ENCODE assay signal across 8 cellular contexts in genomic region chr1:246725191-246725590, GRCh38. TPM values are rescaled to one million over a fixed set of nuclear protein-coding genes. Genes with fewer than 3 reads are reported as not detected.
DNase-seq lines count a peak whose midpoint lies in the region; ATAC-seq, FAIRE-seq and TF ChIP-seq lines count a peak whose summit lies in the region.

No MANE protein-coding gene starts in this region.

- peak overlapping the region; percentile 61 for H3K4me3 ChIP-seq in Caco-2 (ENCODE audit: low read depth, low read length)
- H3K4me3 ChIP-seq in H1 (ENCODE audit: extremely low read depth in 1 of 4, insufficient read depth in 2 of 4, low read depth in 3 of 4, low read length in 4 of 4) = peak overlapping the region in 3 of 4 experiments; percentile 59 to 90 (median 72); a peak in 5 of 8 replicates
- H3K4me3 ChIP-seq in ovary = peak overlapping the region; percentile 89

- no peak overlapping the region for H4K8ac ChIP-seq in H1 (ENCODE audit: extremely low read depth, insufficient read depth, low read length)

- H3K27ac ChIP-seq in H1 (ENCODE audit: low read depth, low read length) = no peak overlapping the region
- peak overlapping the region in 1 of 2 donors; percentile 89 for H3K27ac ChIP-seq in ovary

- FAIRE-seq in H1 (lab: Jason Lieb, UNC) = no peak

- H3K27me3 ChIP-seq in Caco-2 (replicated peaks; ENCODE audit: control insufficient read depth, insufficient read depth, low read length) (no peaks in the 10 kb centered on the region), H1 (replicated peaks in 1 of 4; ENCODE audit: control insufficient read depth in 3 of 4, extremely low read depth in 1 of 4, insufficient read depth in 3 of 4, low read length in 3 of 4) (peaks cover 0 to 3% (median 3%) of the 10 kb centered on the region in 4 experiments; a peak in 3 of 7 replicates), ovary (no peaks in the 10 kb centered on the region)

- H2BK20ac ChIP-seq in H1 (ENCODE audit: low read length) = no peak overlapping the region

- TF ChIP-seq CTCF in Caco-2 (IDR thresholded peaks at IDR 0.05; ENCODE audit: insufficient read depth in 1 of 2, low read depth in 1 of 2, low read length in 1 of 2, severe bottlenecking in 1 of 2, unreplicated experiment in 1 of 2) = no peak
- TF ChIP-seq CTCF in H1 (IDR thresholded peaks at IDR 0.05; ENCODE audit: control extremely low read depth in 1 of 3, insufficient read depth in 1 of 3, low read depth in 1 of 3, low read length in 3 of 3) = no peak
- TF ChIP-seq CTCF in ovary (IDR thresholded peaks at IDR 0.05) = no peak

- no peak overlapping the region for H2BK120ac ChIP-seq in H1 (replicated peaks; ENCODE audit: low read depth, low read length)

- no peak for ATAC-seq in GM21737 (IDR thresholded peaks at IDR 0.05; ENCODE audit: unreplicated experiment)

- POLR2A ChIA-PET in Caco-2 (lab: Charles Lee) (interaction anchor here (0.6 kb wide), 1 partner anchor 160 kb away, joined by 3 read pairs; no protein-coding TSS in a partner anchor), H1 (lab: Charles Lee; ENCODE audit: partially characterized antibody) (interaction anchor here (1.1 to 2.3 kb wide), 2 partner anchors 9 to 77 kb away, joined by 3 to 12 read pairs; no protein-coding TSS in a partner anchor)

- no peak overlapping the region for H2BK12ac ChIP-seq in H1 (ENCODE audit: low read depth, low read length)

- H3K4me1 Mint-ChIP-seq in Caco-2 (ENCODE audit: low read depth, unreplicated experiment) = no peaks in the 10 kb centered on the region

- H2BK5ac ChIP-seq in H1 (ENCODE audit: low read depth, low read length) = no peak overlapping the region

- no peak overlapping the region for H4K5ac ChIP-seq in H1 (ENCODE audit: insufficient read length, low read depth, low read length)

- no peak for DNase-seq in Caco-2
- peak; percentile 23 for DNase-seq in NCI-H748 treated with DMSO at 0.1 percent for 48 hours (lab: John Stamatoyannopoulos, UW)
- no peak for DNase-seq in H1 (ENCODE audit: low read depth in 1 of 2, low spot score in 2 of 2)
- no peak for DNase-seq in ovary
- DNase-seq in AG20443 (ENCODE audit: low spot score) = no peak
- DNase-seq in epidermal melanocyte (ENCODE audit: insufficient read length, low spot score) = no peak
- DNase-seq in ecto neural progenitor cell (ENCODE audit: low spot score) = no peak

- H3K36me3 ChIP-seq in Caco-2 (ENCODE audit: control insufficient read depth, insufficient read depth, low read length) (peaks cover 5% of the 10 kb centered on the region), H1 (ENCODE audit: control insufficient read depth in 2 of 4, insufficient read depth in 4 of 4, low read length in 3 of 4) (peaks cover 0 to 27% (median 4%) of the 10 kb centered on the region in 4 experiments; a peak in 4 of 8 replicates), ovary (no peaks in the 10 kb centered on the region)

- peaks cover 37% of the 10 kb centered on the region for H3K36me3 Mint-ChIP-seq in Caco-2 (ENCODE audit: insufficient read depth, unreplicated experiment)

- H3K23me2 ChIP-seq in H1 (ENCODE audit: low read depth, low read length) = peaks cover 9% of the 10 kb centered on the region; the same call in 1 of the 2 replicates

- H3K18ac ChIP-seq in H1 (ENCODE audit: extremely low read depth, low read length) = no peak overlapping the region

- peak overlapping the region; percentile 78 for H3K4me3 Mint-ChIP-seq in Caco-2 (ENCODE audit: unreplicated experiment)

- no peaks in the 10 kb centered on the region for H3K79me1 ChIP-seq in H1 (ENCODE audit: low read depth, low read length)

- CTCF ChIA-PET in Caco-2 (lab: Charles Lee) (interaction anchor here (1.0 kb wide), 1 partner anchor 38 kb away, joined by 6 read pairs; no protein-coding TSS in a partner anchor), H1 (lab: Charles Lee; ENCODE audit: partially characterized antibody) (interaction anchor here (1.1 to 1.5 kb wide), 3 partner anchors 16 to 36 kb away, joined by 3 to 5 read pairs (median 3); no protein-coding TSS in a partner anchor)

- TF ChIP-seq POLR2A in H1 (IDR thresholded peaks at IDR 0.05; ENCODE audit: control extremely low read depth in 1 of 2, low read depth in 2 of 2, low read length in 2 of 2) (no peak), ovary (IDR thresholded peaks at IDR 0.05) (no peak)

- H3K9ac ChIP-seq in H1 (replicated peaks in 1 of 4; ENCODE audit: extremely low read depth in 1 of 4, low read depth in 3 of 4, low read length in 3 of 4) = no peak overlapping the region; a peak in 1 of 7 replicates

- H2AK5ac ChIP-seq in H1 (ENCODE audit: low read depth, low read length) = no peak overlapping the region

- no peak overlapping the region for H3K14ac ChIP-seq in H1 (ENCODE audit: insufficient read length)

- BruUV-seq in Caco-2 (replicated peaks; lab: Mats Ljungman, UMichigan) = TSS peak; percentile 24

- 85% methylated on average over 9 of the region's 9 CpGs; no CpG with 5 or more reads in 1 of the 2 experiments for WGBS in H1 (ENCODE audit: extremely low coverage in 1 of 2, insufficient coverage in 1 of 2, insufficient read length in 1 of 2, insufficient replicate concordance in 2 of 2, low coverage in 1 of 2, low lambda C conversion rate in 2 of 2, missing lambda C conversion rate in 1 of 2), 2 experiments
- WGBS in ovary, 3 donors = 44 to 52% (median 46%) methylated on average over 9 of the region's 9 CpGs

- H3K4me1 ChIP-seq in Caco-2 = no peaks in the 10 kb centered on the region
- H3K4me1 ChIP-seq in H1 (replicated peaks in 1 of 4; ENCODE audit: control insufficient read depth in 3 of 4, insufficient read depth in 4 of 4, low read length in 3 of 4) = no peaks in the 10 kb centered on the region
- H3K4me1 ChIP-seq in ovary (ENCODE audit: insufficient read depth) = no peaks in the 10 kb centered on the region

- no peak for TF ChIP-seq EP300 in H1 (IDR thresholded peaks at IDR 0.05; ENCODE audit: borderline replicate concordance in 1 of 2, low read depth in 2 of 2, low read length in 2 of 2)
- no peak for TF ChIP-seq EP300 in ovary (IDR thresholded peaks at IDR 0.05)

- no peak overlapping the region for H3K23ac ChIP-seq in H1 (ENCODE audit: insufficient read length)

- H3K27me3 Mint-ChIP-seq in Caco-2 (ENCODE audit: insufficient read depth, unreplicated experiment) = no peaks in the 10 kb centered on the region

- H3K9me3 Mint-ChIP-seq in Caco-2 (ENCODE audit: unreplicated experiment) = peaks cover 34% of the 10 kb centered on the region

- peak overlapping the region; percentile 80; the same call in 1 of the 2 replicates for H2AFZ ChIP-seq in H1 (ENCODE audit: low read length)

- H3K4me2 ChIP-seq in H1 (ENCODE audit: insufficient read depth in 1 of 2, low read depth in 2 of 2, low read length in 2 of 2) = peak overlapping the region; percentile 76 to 87; a peak in 3 of 4 replicates

- intact Hi-C loops in Caco-2 (cut with micrococcal nuclease; ENCODE audit: unreplicated experiment) (no loop called here), ovary (cut with DNase I) (no loop called here)

- no peaks in the 10 kb centered on the region for H4K20me1 ChIP-seq in H1 (replicated peaks in 1 of 2; ENCODE audit: control insufficient read depth in 1 of 2, insufficient read depth in 2 of 2, low read length in 2 of 2)

- TF ChIP-seq RAD21 in H1 (IDR thresholded peaks at IDR 0.05 in 1 of 2, conservative IDR thresholded peaks at IDR 0.05 in 1 of 2; ENCODE audit: low read depth in 2 of 2, low read length in 2 of 2) = no peak

- H4K91ac ChIP-seq in H1 (replicated peaks; ENCODE audit: insufficient read length, low read length) = no peak overlapping the region

- H3K4ac ChIP-seq in H1 (replicated peaks; ENCODE audit: insufficient read length, low read depth, low read length) = no peak overlapping the region

- no peaks in the 10 kb centered on the region for H3K79me2 ChIP-seq in H1 (ENCODE audit: control insufficient read depth in 1 of 2, insufficient read depth in 2 of 2, low read length in 2 of 2)

- H3K9me3 ChIP-seq in Caco-2 = 0 out of 2 replicates have a peak, but pooled peaks cover 4% of the 10 kb centered on the region
- peaks cover 4 to 6% of the 10 kb centered on the region in 2 experiments; a peak in 1 of 4 replicates for H3K9me3 ChIP-seq in H1 (ENCODE audit: insufficient read depth in 2 of 2, low read depth in 1 of 2, low read length in 1 of 2)
- no peaks in the 10 kb centered on the region for H3K9me3 ChIP-seq in ovary

- H3K27ac Mint-ChIP-seq in Caco-2 (ENCODE audit: unreplicated experiment) = no peak overlapping the region

- no peak overlapping the region for H2BK15ac ChIP-seq in H1 (ENCODE audit: low read length)

- no peak overlapping the region for H3K56ac ChIP-seq in H1 (replicated peaks; ENCODE audit: insufficient read length, low read depth, low read length)

TF ChIP-seq in H1, 55 proteins besides CTCF, POLR2A, EP300 and RAD21:
- TF ChIP-seq TEAD4 (IDR thresholded peaks at IDR 0.05; ENCODE audit: low read depth, low read length) = no peak
- no peak for TF ChIP-seq ATF3 (IDR thresholded peaks at IDR 0.05; ENCODE audit: insufficient read depth, low read depth, low read length)
- no peak for TF ChIP-seq SAP30 (IDR thresholded peaks at IDR 0.05; ENCODE audit: insufficient read depth, insufficient replicate concordance, low read length)
- TF ChIP-seq SP2 (IDR thresholded peaks at IDR 0.05; ENCODE audit: low read length) = no peak
- no peak for TF ChIP-seq ZNF274 (IDR thresholded peaks at IDR 0.05; ENCODE audit: borderline replicate concordance, extremely low read depth, low read length)

RNA-seq across cellular contexts. Expression of gene SCCPDH, which starts 1.0 kb away (rescaled TPM):
- total RNA-seq in Caco-2 (2022) (26.1 and 28.7 TPM in 2 replicates), ovary (10 to 100 TPM; 14.7 to 26.2 (median 23.8) TPM)
- 17.0 and 17.2 TPM in 2 replicates for total RNA-seq in H1 (2021; fragmentation: NEBNext Ultra II Directional; extraction: Animal tissue kit (Norgen Biotek cat#: 25700))
- polyA plus RNA-seq in H1 (2011; rRNA removed) (6.2 and 9.5 TPM in 2 replicates), ovary (10 to 100 TPM; 20.3 to 24.9 TPM)
- 10.8 TPM for polyA plus RNA-seq in H1 (2011; cell fraction: cytosol; rRNA removed)
- 4.1 TPM for polyA plus RNA-seq in H1 (2011; cell fraction: nucleus; rRNA removed)
- polyA plus RNA-seq in H1 (2012, experiment 1 of 2) = 13.8 to 17.7 TPM (median 14.6 TPM) in 4 replicates
- polyA plus RNA-seq in H1 (2012, experiment 2 of 2) = 4.3 TPM
- 10.3 TPM for polyA plus RNA-seq in H1 (2013, experiment 1 of 2)
- 11.6 TPM for polyA plus RNA-seq in H1 (2013, experiment 2 of 2)
- polyA minus RNA-seq in H1 (2011; rRNA and poly(A)+ RNA removed) = 5.9 and 8.5 TPM in 2 replicates
- 5.9 TPM for polyA minus RNA-seq in H1 (2011; cell fraction: cytosol; rRNA and poly(A)+ RNA removed)
- polyA minus RNA-seq in H1 (2011; cell fraction: nucleus; rRNA and poly(A)+ RNA removed) = 8.3 TPM
